In the genomic region with DNA sequence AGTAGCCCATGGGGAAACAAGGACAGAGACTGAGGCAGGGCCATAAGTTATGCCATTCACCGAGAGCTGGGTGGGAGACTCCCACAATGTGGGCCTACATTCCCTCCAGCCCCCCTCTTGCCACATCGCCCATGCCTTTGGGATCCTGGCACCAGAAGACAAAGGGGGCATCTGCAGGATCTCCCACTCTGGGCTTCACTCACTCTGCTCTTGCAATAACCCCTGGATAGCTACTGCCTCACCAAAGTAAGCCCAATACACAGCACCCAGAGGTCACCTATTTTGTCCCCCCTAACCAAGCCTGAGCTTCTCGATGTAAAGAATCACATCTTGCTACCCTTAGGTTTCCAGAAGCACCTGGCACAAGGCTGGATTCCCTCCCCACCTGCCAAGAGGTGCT, we compare ENCODE assay signal across 9 cellular contexts. TPM values are rescaled to one million over a fixed set of nuclear protein-coding genes. Genes with fewer than 3 reads are reported as not detected.
DNase-seq lines count a peak whose midpoint lies in the region; ATAC-seq and TF ChIP-seq lines count a peak whose summit lies in the region.
"Had no signal": no experiment of that assay in that cellular context is flagged by ENCODE, and none has a peak within 500 bp of the region (broad histone marks: within the 10 kb centered on the region; RNA-seq: fewer than 3 reads in every experiment).

No MANE protein-coding gene starts in this region.

- H3K9me3 ChIP-seq in heart left ventricle, result no peaks in the 10 kb centered on the region
- no peaks in the 10 kb centered on the region for H3K9me3 ChIP-seq in WERI-Rb-1 (ENCODE audit: severe bottlenecking)
- H3K9me3 ChIP-seq: right lobe of liver had no signal

- H3K4me1 Mint-ChIP-seq in type B pancreatic cell (ENCODE audit: unreplicated experiment), result peaks cover 11% of the 10 kb centered on the region

- peaks cover 0 to 39% (median 0%) of the 10 kb centered on the region in 9 donors for H3K27me3 ChIP-seq in heart left ventricle
- H3K27me3 ChIP-seq in WERI-Rb-1 (ENCODE audit: insufficient read depth, low read depth, severe bottlenecking), result no peaks in the 10 kb centered on the region
- H3K27me3 ChIP-seq: right lobe of liver had no signal

- intact Hi-C loops in heart left ventricle (cut with DNase I), result loop anchor here in 1 of 10 donors (2.0 kb wide), 1 partner anchor 48 kb away; the partner anchor contains the start of gene PIN4
- intact Hi-C loops in cardiac septum (cut with DNase I), result loop anchor here (5.0 kb wide), 1 partner anchor 50 kb away; the partner anchor contains the start of gene PIN4

- TF ChIP-seq POLR2A in heart left ventricle (IDR thresholded peaks at IDR 0.05), result no peak

- ATAC-seq in heart left ventricle, result no peak

- H3K27me3 Mint-ChIP-seq in type B pancreatic cell, result peaks cover 5% of the 10 kb centered on the region

- 78 to 90% (median 86%) methylated on average over 3 of the region's 3 CpGs for WGBS in heart left ventricle, 4 donors

- DNase-seq in heart left ventricle (no peak), cardiac septum (ENCODE audit: low spot score) (no peak), caudate nucleus (lab: John Stamatoyannopoulos, UW) (no peak), mesenteric fat pad (ENCODE audit: low spot score) (peak; percentile 51), type B pancreatic cell (ENCODE audit: extremely low spot score, unreplicated experiment) (no peak), SW480 (ENCODE audit: low spot score) (no peak), WERI-Rb-1 (no peak), NCI-H524 treated with DMSO at 0.1 percent for 48 hours (lab: John Stamatoyannopoulos, UW) (no peak)

- peak overlapping the region in 10 of 12 donors; percentile 26 to 62 (median 56) for H3K4me3 ChIP-seq in heart left ventricle
- no peak overlapping the region for H3K4me3 ChIP-seq in WERI-Rb-1 (ENCODE audit: low read depth, low read length)

- H3K4me1 ChIP-seq in heart left ventricle, result peaks cover 0 to 36% (median 2%) of the 10 kb centered on the region in 12 donors

- TF ChIP-seq CTCF in heart left ventricle (IDR thresholded peaks at IDR 0.05), result no peak
- TF ChIP-seq CTCF in type B pancreatic cell (conservative IDR thresholded peaks at IDR 0.05), result no peak
- no peak for TF ChIP-seq CTCF in WERI-Rb-1 (IDR thresholded peaks at IDR 0.05; ENCODE audit: low read depth, low read length)

- peaks cover 19% of the 10 kb centered on the region for H3K36me3 Mint-ChIP-seq in type B pancreatic cell

- peaks cover 0 to 5% (median 0%) of the 10 kb centered on the region in 9 donors for H3K36me3 ChIP-seq in heart left ventricle
- peaks cover 17% of the 10 kb centered on the region for H3K36me3 ChIP-seq in WERI-Rb-1
- H3K36me3 ChIP-seq: right lobe of liver had no signal

- H3K27ac ChIP-seq in heart left ventricle (peak overlapping the region in 3 of 12 donors; percentile 61 to 79 (median 78)), caudate nucleus (ENCODE audit: low read depth, low read length) (peak overlapping the region; percentile 77), WERI-Rb-1 (no peak overlapping the region)
- H3K27ac ChIP-seq: right lobe of liver had no signal

- peaks cover 13% of the 10 kb centered on the region for H3K9me3 Mint-ChIP-seq in type B pancreatic cell

- H3K4me3 Mint-ChIP-seq in type B pancreatic cell, result peak overlapping the region; percentile 89

- H3K27ac Mint-ChIP-seq in type B pancreatic cell, result no peak overlapping the region

RNA-seq across cellular contexts. Expression of gene RTL5, which starts 0.7 kb away (rescaled TPM):
- total RNA-seq in heart left ventricle (1 to 10 TPM; 1.2 to 6.0 (median 2.7) TPM), cardiac septum (6.3 TPM), mesenteric fat pad (7.5 TPM), type B pancreatic cell (ENCODE audit: low replicate concordance) (16.1 and 21.9 TPM in 2 replicates)
- polyA plus RNA-seq in heart left ventricle, result 1 to 10 TPM; 1.5 to 1.6 TPM

RNA-seq across cellular contexts. Expression of gene PIN4, which starts 49.1 kb away (rescaled TPM):
- total RNA-seq in heart left ventricle (10 to 100 TPM in 5 of 9 donors, 1 to 10 TPM in 4; 8.4 to 13.1 (median 10.0) TPM), cardiac septum (8.5 TPM), mesenteric fat pad (6.8 TPM), type B pancreatic cell (ENCODE audit: low replicate concordance) (12.3 and 17.4 TPM in 2 replicates)
- 10 to 100 TPM; 16.5 to 41.5 TPM for polyA plus RNA-seq in heart left ventricle
